1 cellular context compared by ENCODE assay signal in genomic region chr1:24890861-24891260, GRCh38.
TF ChIP-seq lines count a peak whose summit lies in the region.

No MANE protein-coding gene starts in this region.

TF ChIP-seq in HepG2, 621 proteins besides CTCF, POLR2A, EP300 and RAD21 (continued from another document):
- TF ChIP-seq MYNN (CRISPR knock-in tag; IDR thresholded peaks at IDR 0.05; ENCODE audit: low read depth) (no peak), RBFOX2 (IDR thresholded peaks at IDR 0.05; ENCODE audit: low read depth, low read length) (no peak), PRDM15 (CRISPR knock-in tag; IDR thresholded peaks at IDR 0.05) (no peak), GFI1 (CRISPR knock-in tag; IDR thresholded peaks at IDR 0.05; ENCODE audit: borderline replicate concordance) (no peak), U2AF1 (optimal IDR thresholded peaks at IDR 0.05; ENCODE audit: low read depth, low read length) (no peak)
